ENCODE assay signal across 16 cellular contexts in the genomic region with DNA sequence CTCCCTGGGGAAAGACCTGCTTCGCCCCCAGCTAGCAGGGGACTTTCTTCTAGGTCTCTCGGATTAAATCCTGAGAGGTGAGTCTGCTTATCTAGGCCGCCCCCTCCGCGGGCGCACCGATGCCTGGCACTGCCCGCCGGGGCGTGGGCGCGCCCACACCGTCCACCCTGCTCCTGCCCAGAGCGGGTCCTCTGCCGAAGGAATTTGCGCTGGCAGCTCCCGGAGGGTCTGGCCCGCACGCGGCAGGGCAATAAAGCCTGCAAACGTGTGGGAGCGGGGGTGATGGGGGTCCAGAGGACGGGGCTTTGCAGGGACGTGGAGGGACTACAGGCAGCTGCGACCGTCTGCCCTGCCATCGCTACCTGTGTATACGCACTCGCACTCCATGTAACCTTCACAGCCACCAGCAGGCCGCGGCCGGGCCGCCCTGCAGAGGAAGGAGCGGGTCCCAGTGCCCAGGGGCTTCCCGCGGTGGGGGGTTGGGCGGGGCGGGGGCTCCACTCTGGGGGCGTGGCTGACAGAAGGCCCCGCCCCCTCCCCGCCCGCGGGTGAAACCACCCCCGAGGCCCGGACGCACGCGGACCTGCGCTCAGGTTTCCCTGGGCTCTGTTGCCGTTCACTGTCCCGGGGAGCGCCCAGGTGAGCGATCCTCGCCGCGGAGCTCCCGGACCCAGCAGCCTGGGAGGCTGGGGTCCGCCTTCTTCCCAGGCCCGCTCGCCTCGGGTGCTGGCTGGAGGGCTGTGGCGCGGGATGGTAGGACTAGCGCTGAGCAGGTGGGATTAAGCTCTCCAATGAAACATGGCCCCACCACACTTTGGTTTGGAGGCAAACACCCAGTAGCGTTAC.
A peak's percentile ranks its signal among the peaks of the same experiment; 100 is the strongest.
DNase-seq lines count a peak whose midpoint lies in the region; ATAC-seq, FAIRE-seq and TF ChIP-seq lines count a peak whose summit lies in the region.
"Had no signal": no experiment of that assay in that cellular context is flagged by ENCODE, and none has a peak within 500 bp of the region (broad histone marks: within the 10 kb centered on the region; RNA-seq: fewer than 3 reads in every experiment).

No MANE protein-coding gene starts in this region.

- H3K36me3 Mint-ChIP-seq in glutamatergic neuron (ENCODE audit: unreplicated experiment), result no peaks in the 10 kb centered on the region
- no peaks in the 10 kb centered on the region for H3K36me3 Mint-ChIP-seq in stimulated activated memory B cell treated with anti-CD40 and anti-IgM and Interleukin-4, amounts not matched to agents 10 μg/mL and 1 μg/mL and 100 μg/mL, for 72 hours

- intact Hi-C loops in left colon (cut with DNase I, micrococcal nuclease), result no loop called here

- no peak overlapping the region for H3K4me3 Mint-ChIP-seq in stimulated activated naive CD8-positive, alpha-beta T cell treated with anti-CD3 and anti-CD28 coated beads, Interleukin-15, amount 100 ng/mL, for 72 hours
- no peak overlapping the region for H3K4me3 Mint-ChIP-seq in glutamatergic neuron (ENCODE audit: unreplicated experiment)
- no peak overlapping the region for H3K4me3 Mint-ChIP-seq in stimulated activated memory B cell treated with anti-CD40 and anti-IgM and Interleukin-4, amounts not matched to agents 10 μg/mL and 1 μg/mL and 100 μg/mL, for 72 hours

- peaks cover 0 to 7% of the 10 kb centered on the region in 2 donors for H3K9me3 Mint-ChIP-seq in stimulated activated naive CD8-positive, alpha-beta T cell treated with anti-CD3 and anti-CD28 coated beads, Interleukin-15, amount 100 ng/mL, for 72 hours
- H3K9me3 Mint-ChIP-seq in glutamatergic neuron (ENCODE audit: unreplicated experiment), result peaks cover 4% of the 10 kb centered on the region
- H3K9me3 Mint-ChIP-seq in stimulated activated memory B cell treated with anti-CD40 and anti-IgM and Interleukin-4, amounts not matched to agents 10 μg/mL and 1 μg/mL and 100 μg/mL, for 72 hours, result peaks cover 3% of the 10 kb centered on the region

- ATAC-seq in stimulated activated naive CD8-positive, alpha-beta T cell treated with anti-CD3 and anti-CD28 coated beads, Interleukin-15, amount 100 ng/mL, for 72 hours, result peak; percentile 60
- no peak for ATAC-seq in stimulated activated naive CD8-positive, alpha-beta T cell treated with anti-CD3 and anti-CD28 coated beads, Interleukin-15, Interleukin-2, amounts not matched to agents 100 U/mL and 50 U/mL, for 24 hours
- ATAC-seq in stimulated activated memory B cell treated with anti-CD40 and anti-IgM and Interleukin-4, amounts not matched to agents 10 μg/mL and 1 μg/mL and 100 μg/mL, for 72 hours, result peak; percentile 46
- ATAC-seq in left colon, result no peak

- no peak overlapping the region for H3K27ac Mint-ChIP-seq in stimulated activated naive CD8-positive, alpha-beta T cell treated with anti-CD3 and anti-CD28 coated beads, Interleukin-15, amount 100 ng/mL, for 72 hours
- peak overlapping the region; percentile 43 for H3K27ac Mint-ChIP-seq in glutamatergic neuron (ENCODE audit: unreplicated experiment)
- H3K27ac Mint-ChIP-seq in stimulated activated memory B cell treated with anti-CD40 and anti-IgM and Interleukin-4, amounts not matched to agents 10 μg/mL and 1 μg/mL and 100 μg/mL, for 72 hours, result no peak overlapping the region

- TF ChIP-seq CTCF in glutamatergic neuron (IDR thresholded peaks at IDR 0.05; ENCODE audit: partially characterized antibody, unreplicated experiment), result no peak

- H3K4me1 Mint-ChIP-seq in stimulated activated naive CD8-positive, alpha-beta T cell treated with anti-CD3 and anti-CD28 coated beads, Interleukin-15, amount 100 ng/mL, for 72 hours, result no peaks in the 10 kb centered on the region
- H3K4me1 Mint-ChIP-seq in glutamatergic neuron (ENCODE audit: low read depth, unreplicated experiment), result peaks cover 4% of the 10 kb centered on the region
- no peaks in the 10 kb centered on the region for H3K4me1 Mint-ChIP-seq in stimulated activated memory B cell treated with anti-CD40 and anti-IgM and Interleukin-4, amounts not matched to agents 10 μg/mL and 1 μg/mL and 100 μg/mL, for 72 hours

- no peak for DNase-seq in stimulated activated naive CD8-positive, alpha-beta T cell treated with anti-CD3 and anti-CD28 coated beads, Interleukin-15, amount 100 ng/mL, for 72 hours
- no peak for DNase-seq in stimulated activated naive CD8-positive, alpha-beta T cell treated with anti-CD3 and anti-CD28 coated beads, Interleukin-15, Interleukin-2, amounts not matched to agents 100 U/mL and 50 U/mL, for 24 hours
- DNase-seq in glutamatergic neuron, result no peak
- no peak for DNase-seq in urothelium cell line (ENCODE audit: low spot score)
- DNase-seq in iPS-NIHi7 (ENCODE audit: extremely low spot score), result no peak
- DNase-seq in left colon, result no peak
- no peak for DNase-seq in T-helper 9 cell
- DNase-seq: DMS 273 treated with DMSO at 0.1 percent for 48 hours, KG1, MG63, NCI-H1105, NCI-H1930, NCI-H510A, SHP77 had no signal

- FAIRE-seq in urothelium cell line (lab: Jason Lieb, UNC), result no peak
- FAIRE-seq: RCC 7860 had no signal

- peaks cover 23% of the 10 kb centered on the region for H3K27me3 Mint-ChIP-seq in stimulated activated naive CD8-positive, alpha-beta T cell treated with anti-CD3 and anti-CD28 coated beads, Interleukin-15, amount 100 ng/mL, for 72 hours
- peaks cover 3% of the 10 kb centered on the region for H3K27me3 Mint-ChIP-seq in glutamatergic neuron (ENCODE audit: unreplicated experiment)
- H3K27me3 Mint-ChIP-seq in stimulated activated memory B cell treated with anti-CD40 and anti-IgM and Interleukin-4, amounts not matched to agents 10 μg/mL and 1 μg/mL and 100 μg/mL, for 72 hours, result peaks cover 27% of the 10 kb centered on the region

Comparison
In these comparisons a context has a peak if more than half of its experiments do, and no peak if none do; other contexts are left out.
1. ATAC-seq: peak in stimulated activated naive CD8-positive, alpha-beta T cell treated with anti-CD3 and anti-CD28 coated beads, Interleukin-15, amount 100 ng/mL, for 72 hours (single experiment) and stimulated activated memory B cell treated with anti-CD40 and anti-IgM and Interleukin-4, amounts not matched to agents 10 μg/mL and 1 μg/mL and 100 μg/mL, for 72 hours (single experiment); none in stimulated activated naive CD8-positive, alpha-beta T cell treated with anti-CD3 and anti-CD28 coated beads, Interleukin-15, Interleukin-2, amounts not matched to agents 100 U/mL and 50 U/mL, for 24 hours (single experiment) and left colon (single experiment).